In genomic region chr17:34156401-34156740, GRCh38 we compare ENCODE assay signal across 27 cellular contexts.
DNase-seq lines count a peak whose midpoint lies in the region; ATAC-seq lines count a peak whose summit lies in the region.
"Had no signal": no experiment of that assay in that cellular context is flagged by ENCODE, and none has a peak within 500 bp of the region (broad histone marks: within the 10 kb centered on the region; RNA-seq: fewer than 3 reads in every experiment).

No MANE protein-coding gene starts in this region.

- peaks cover 1% of the 10 kb centered on the region for H3K36me3 Mint-ChIP-seq in activated CD8-positive, alpha-beta memory T cell treated with anti-CD3 and anti-CD28 coated beads, Interleukin-2, amount 10 ng/mL, durations not matched to agents 7 days and 5 days
- H3K36me3 Mint-ChIP-seq: activated CD4-positive, alpha-beta memory T cell treated with anti-CD3 and anti-CD28 coated beads for 36 hours; activated naive CD8-positive, alpha-beta T cell; stimulated activated naive B cell treated with anti-CD40 and anti-IgM and Interleukin-4, amounts not matched to agents 10 μg/mL and 1 μg/mL and 100 μg/mL, for 72 hours had no signal

- no peak overlapping the region for H3K9ac ChIP-seq in stomach smooth muscle (ENCODE audit: low read length in 2 of 2)

- DNase-seq in DMS79 treated with DMSO at 0.1 percent for 48 hours (lab: John Stamatoyannopoulos, UW) (peak; percentile 76), DMS79 (lab: John Stamatoyannopoulos, UW) (no peak)
- DNase-seq in activated T-cell treated with anti-CD3 and anti-CD28 coated beads, Interleukin-2, amount 50 U/mL, for 48 hours: no peak
- no peak for DNase-seq in stimulated activated naive CD4-positive, alpha-beta T cell treated with Interleukin-2 at 50 U/mL for 16 hours (lab: John Stamatoyannopoulos, UW)
- DNase-seq in activated CD8-positive, alpha-beta memory T cell treated with anti-CD3 and anti-CD28 coated beads, Interleukin-2, amount 10 ng/mL, durations not matched to agents 7 days and 5 days: no peak
- DNase-seq: activated CD4-positive, alpha-beta memory T cell treated with anti-CD3 and anti-CD28 coated beads for 36 hours; activated CD4-positive, CD25-positive, alpha-beta regulatory T cell treated with anti-CD3 and anti-CD28 coated beads, Interleukin-2, amount 50 U/mL, for 72 hours; aorta; cortex of kidney; lower lobe of right lung; mucosa of descending colon; NCI-H1930; sigmoid colon; stimulated activated naive B cell treated with anti-CD40 and anti-IgM and Interleukin-4, amounts not matched to agents 10 μg/mL and 1 μg/mL and 100 μg/mL, for 72 hours had no signal

- peaks cover 61% of the 10 kb centered on the region for H3K27me3 Mint-ChIP-seq in activated CD8-positive, alpha-beta memory T cell treated with anti-CD3 and anti-CD28 coated beads, Interleukin-2, amount 10 ng/mL, durations not matched to agents 7 days and 5 days

- CTCF ChIA-PET in activated CD8-positive, alpha-beta memory T cell treated with anti-CD3 and anti-CD28 coated beads, Interleukin-2, amount 10 ng/mL, durations not matched to agents 7 days and 5 days (lab: Charles Lee): interaction anchor here (1.6 to 1.7 kb wide), 2 partner anchors 10 to 431 kb away, joined by 4 read pairs; no protein-coding TSS in a partner anchor

- peaks cover 21% of the 10 kb centered on the region for H3K4me1 ChIP-seq in ectodermal cell (ENCODE audit: control insufficient read depth, insufficient read depth, low read length)
- peaks cover 4% of the 10 kb centered on the region for H3K4me1 ChIP-seq in stomach smooth muscle (ENCODE audit: control insufficient read depth, insufficient read depth, low read length)
- H3K4me1 ChIP-seq: lower lobe of right lung, prostate gland, SJSA1, testis, vagina had no signal

- H3K36me3 ChIP-seq in ectodermal cell (ENCODE audit: control insufficient read depth, insufficient read depth, low read length): no peaks in the 10 kb centered on the region
- H3K36me3 ChIP-seq in stomach smooth muscle (ENCODE audit: control insufficient read depth in 2 of 2, insufficient read depth in 2 of 2, low read length in 2 of 2): no peaks in the 10 kb centered on the region
- H3K36me3 ChIP-seq: lower lobe of right lung, neutrophil, prostate gland, sigmoid colon, SJSA1, vagina had no signal

- peak overlapping the region; percentile 39 for H3K4me3 ChIP-seq in ectodermal cell (ENCODE audit: insufficient read depth, low read depth, low read length)
- H3K4me3 ChIP-seq in iPS-18c (ENCODE audit: insufficient read depth, low read depth, low read length): peak overlapping the region; percentile 53
- H3K4me3 ChIP-seq in stomach smooth muscle (ENCODE audit: low read length in 2 of 2): peak overlapping the region; percentile 20 to 22
- H3K4me3 ChIP-seq: K562, lower lobe of right lung, mucosa of descending colon, prostate gland, sigmoid colon, SJSA1, vagina had no signal

- H3K9me3 ChIP-seq in ectodermal cell (ENCODE audit: control insufficient read depth, low read length) (no peaks in the 10 kb centered on the region), iPS-18c (ENCODE audit: control insufficient read depth, insufficient read depth, low read length) (no peaks in the 10 kb centered on the region), stomach smooth muscle (ENCODE audit: control insufficient read depth in 2 of 2, low read length in 2 of 2) (peaks cover 0 to 4% of the 10 kb centered on the region in 2 donors)
- H3K9me3 ChIP-seq: lower lobe of right lung, mucosa of descending colon, neutrophil, prostate gland, sigmoid colon, SJSA1, testis, vagina had no signal

- no peak overlapping the region for H3K27ac Mint-ChIP-seq in activated CD8-positive, alpha-beta memory T cell treated with anti-CD3 and anti-CD28 coated beads, Interleukin-2, amount 10 ng/mL, durations not matched to agents 7 days and 5 days
- H3K27ac Mint-ChIP-seq: activated CD4-positive, alpha-beta memory T cell treated with anti-CD3 and anti-CD28 coated beads for 36 hours; activated naive CD8-positive, alpha-beta T cell; CD14-positive monocyte; stimulated activated naive B cell treated with anti-CD40 and anti-IgM and Interleukin-4, amounts not matched to agents 10 μg/mL and 1 μg/mL and 100 μg/mL, for 72 hours; T-helper 1 cell treated with Interleukin-12 subunit alpha and Interleukin-12 subunit beta and Interleukin-4 antibody, amounts not matched to agents 30 μg/mL and 1 μg/mL, for 36 hours had no signal

- ATAC-seq in activated CD8-positive, alpha-beta memory T cell treated with anti-CD3 and anti-CD28 coated beads, Interleukin-2, amount 10 ng/mL, durations not matched to agents 7 days and 5 days: no peak
- ATAC-seq: K562; lower lobe of right lung; mucosa of descending colon; stimulated activated naive B cell treated with anti-CD40 and anti-IgM and Interleukin-4, amounts not matched to agents 10 μg/mL and 1 μg/mL and 100 μg/mL, for 72 hours had no signal

- no peak overlapping the region for H3K4me3 Mint-ChIP-seq in activated CD8-positive, alpha-beta memory T cell treated with anti-CD3 and anti-CD28 coated beads, Interleukin-2, amount 10 ng/mL, durations not matched to agents 7 days and 5 days
- H3K4me3 Mint-ChIP-seq: activated CD4-positive, alpha-beta memory T cell treated with anti-CD3 and anti-CD28 coated beads for 36 hours; activated naive CD8-positive, alpha-beta T cell; stimulated activated naive B cell treated with anti-CD40 and anti-IgM and Interleukin-4, amounts not matched to agents 10 μg/mL and 1 μg/mL and 100 μg/mL, for 72 hours; T-helper 1 cell treated with Interleukin-12 subunit alpha and Interleukin-12 subunit beta and Interleukin-4 antibody, amounts not matched to agents 30 μg/mL and 1 μg/mL, for 36 hours had no signal

- no peaks in the 10 kb centered on the region for H3K9me3 Mint-ChIP-seq in activated CD8-positive, alpha-beta memory T cell treated with anti-CD3 and anti-CD28 coated beads, Interleukin-2, amount 10 ng/mL, durations not matched to agents 7 days and 5 days (ENCODE audit: low read depth)
- H3K9me3 Mint-ChIP-seq: activated CD4-positive, alpha-beta memory T cell treated with anti-CD3 and anti-CD28 coated beads for 36 hours; stimulated activated naive B cell treated with anti-CD40 and anti-IgM and Interleukin-4, amounts not matched to agents 10 μg/mL and 1 μg/mL and 100 μg/mL, for 72 hours; T-helper 1 cell treated with Interleukin-12 subunit alpha and Interleukin-12 subunit beta and Interleukin-4 antibody, amounts not matched to agents 30 μg/mL and 1 μg/mL, for 36 hours had no signal

- H3K4me1 Mint-ChIP-seq in activated CD8-positive, alpha-beta memory T cell treated with anti-CD3 and anti-CD28 coated beads, Interleukin-2, amount 10 ng/mL, durations not matched to agents 7 days and 5 days: peaks cover 7% of the 10 kb centered on the region

- peaks cover 34% of the 10 kb centered on the region for H3K27me3 ChIP-seq in ectodermal cell (ENCODE audit: control insufficient read depth, insufficient read depth, low read length, poor library complexity, severe bottlenecking)
- peaks cover 40 to 44% of the 10 kb centered on the region in 2 donors for H3K27me3 ChIP-seq in stomach smooth muscle (ENCODE audit: control insufficient read depth in 1 of 2, insufficient read depth in 2 of 2, low read length in 2 of 2)
- H3K27me3 ChIP-seq: testis had no signal

- H3K27ac ChIP-seq in ectodermal cell (ENCODE audit: insufficient read depth, low read depth, low read length, poor library complexity, severe bottlenecking) (no peak overlapping the region), stomach smooth muscle (ENCODE audit: low read length) (no peak overlapping the region)
- H3K27ac ChIP-seq: 22Rv1, lower lobe of right lung, neutrophil, prostate gland, sigmoid colon, SJSA1, testis, vagina had no signal

- 52 to 61% methylated on average over 15 to 16 of the region's 16 CpGs for WGBS in ectodermal cell, 2 experiments
